8 cellular contexts compared by ENCODE assay signal in genomic region chr1:25503551-25504426, GRCh38. TPM values are rescaled to one million over a fixed set of nuclear protein-coding genes. Genes with fewer than 3 reads are reported as not detected.
A peak's percentile ranks its signal among the peaks of the same experiment; 100 is the strongest.
DNase-seq lines count a peak whose midpoint lies in the region; ATAC-seq lines count a peak whose summit lies in the region.

No MANE protein-coding gene starts in this region.

- no peak overlapping the region for H3K4me3 ChIP-seq in NT2/D1 (ENCODE audit: insufficient read length, low read depth)

- peaks cover 5% of the 10 kb centered on the region for H3K4me1 Mint-ChIP-seq in activated T-helper 17 cell treated with anti-CD3 and anti-CD28 coated beads, Interleukin-2, amount 50 U/mL, for 72 hours

- H3K4me3 Mint-ChIP-seq in activated T-helper 17 cell treated with anti-CD3 and anti-CD28 coated beads, Interleukin-2, amount 50 U/mL, for 72 hours = no peak overlapping the region

- no peaks in the 10 kb centered on the region for H3K9me3 Mint-ChIP-seq in activated T-helper 17 cell treated with anti-CD3 and anti-CD28 coated beads, Interleukin-2, amount 50 U/mL, for 72 hours

- peak; percentile 88 for ATAC-seq in activated T-helper 17 cell treated with anti-CD3 and anti-CD28 coated beads, Interleukin-2, amount 50 U/mL, for 72 hours (replicated peaks)
- peak; percentile 85 for ATAC-seq in Right ventricle myocardium superior (ENCODE audit: poor library complexity)

- H3K27me3 ChIP-seq in NT2/D1 (ENCODE audit: insufficient read depth, insufficient read length) = no peaks in the 10 kb centered on the region

- H3K27me3 Mint-ChIP-seq in activated T-helper 17 cell treated with anti-CD3 and anti-CD28 coated beads, Interleukin-2, amount 50 U/mL, for 72 hours = no peaks in the 10 kb centered on the region

- intact Hi-C loops in Right ventricle myocardium superior (cut with DNase I) = no loop called here

- peak overlapping the region; percentile 53 for H3K27ac Mint-ChIP-seq in activated T-helper 17 cell treated with anti-CD3 and anti-CD28 coated beads, Interleukin-2, amount 50 U/mL, for 72 hours

- peaks cover 20% of the 10 kb centered on the region for H3K36me3 Mint-ChIP-seq in activated T-helper 17 cell treated with anti-CD3 and anti-CD28 coated beads, Interleukin-2, amount 50 U/mL, for 72 hours (ENCODE audit: low read depth)

- H3K36me3 ChIP-seq in NT2/D1 (ENCODE audit: insufficient read depth, insufficient read length, low read length) = peaks cover 11% of the 10 kb centered on the region

- DNase-seq in NCI-H2227 (lab: John Stamatoyannopoulos, UW; ENCODE audit: unreplicated experiment) (peak; percentile 37), NCI-H2227 treated with DMSO at 0.1 percent for 48 hours (lab: John Stamatoyannopoulos, UW) (no peak), NT2/D1 (ENCODE audit: low read depth, low spot score) (no peak), Right ventricle myocardium superior (peak; percentile 69), putamen (ENCODE audit: low spot score) (no peak), DMS79 treated with DMSO at 0.1 percent for 48 hours (lab: John Stamatoyannopoulos, UW) (no peak)
- peak; percentile 75 for DNase-seq in stimulated activated CD4-positive, alpha-beta T cell treated with anti-CD3 and anti-CD28 coated beads, Interleukin-15, amount 100 ng/mL, for 24 hours

- H3K9ac ChIP-seq in NT2/D1 (ENCODE audit: insufficient read length, low read depth) = peak overlapping the region; percentile 46

- H3K4me1 ChIP-seq in NT2/D1 (ENCODE audit: insufficient read depth, insufficient read length) = peaks cover 33% of the 10 kb centered on the region

- H3K9me3 ChIP-seq in NT2/D1 (ENCODE audit: insufficient read depth, low read length) = no peaks in the 10 kb centered on the region

RNA-seq across cellular contexts. Expression of gene LDLRAP1, which starts 39.6 kb away (rescaled TPM):
- total RNA-seq in activated T-helper 17 cell treated with anti-CD3 and anti-CD28 coated beads, Interleukin-2, amount 50 U/mL, for 72 hours = 10 to 100 TPM in 1 of 2 donors, 1 to 10 TPM in 1; 6.7 to 10.3 TPM
- total RNA-seq in Right ventricle myocardium superior = 11.8 TPM

Comparison
In these comparisons a context has a peak if more than half of its experiments do, and no peak if none do; other contexts are left out.
1. DNase-seq: peak in NCI-H2227 (single experiment), Right ventricle myocardium superior (single experiment) and stimulated activated CD4-positive, alpha-beta T cell treated with anti-CD3 and anti-CD28 coated beads, Interleukin-15, amount 100 ng/mL, for 24 hours (single experiment); none in NCI-H2227 treated with DMSO at 0.1 percent for 48 hours (single experiment), NT2/D1 (single experiment), putamen (single experiment) and DMS79 treated with DMSO at 0.1 percent for 48 hours (single experiment).